In the genomic region with DNA sequence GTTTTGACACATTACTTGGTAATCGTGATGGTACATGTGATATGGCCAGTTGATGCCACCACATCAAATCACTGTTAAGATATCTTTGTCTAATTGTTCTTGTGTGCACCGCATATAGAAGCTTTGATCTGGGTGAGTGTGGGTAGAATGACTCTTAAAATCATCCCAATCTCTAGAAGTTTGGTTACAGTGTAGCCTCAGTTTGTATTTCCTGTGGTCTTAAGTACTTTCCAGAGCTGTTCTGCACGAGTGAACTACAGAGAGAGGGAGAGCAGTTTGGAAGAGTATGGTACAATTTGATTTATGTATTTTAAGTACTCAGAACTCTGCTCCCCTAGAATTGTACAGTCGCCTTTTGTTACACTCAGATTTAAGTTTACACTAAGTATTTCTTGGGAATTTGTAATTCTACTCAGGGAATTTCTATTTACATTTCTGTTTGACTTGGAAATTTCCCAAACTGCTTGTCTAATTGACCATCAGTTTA, we compare ENCODE assay signal across 11 cellular contexts. TPM values are rescaled to one million over a fixed set of nuclear protein-coding genes. Genes with fewer than 3 reads are reported as not detected.
DNase-seq lines count a peak whose midpoint lies in the region; ATAC-seq and TF ChIP-seq lines count a peak whose summit lies in the region.
"Had no signal": no experiment of that assay in that cellular context is flagged by ENCODE, and none has a peak within 500 bp of the region (broad histone marks: within the 10 kb centered on the region; RNA-seq: fewer than 3 reads in every experiment).

No MANE protein-coding gene starts in this region.

- H3K4me1 Mint-ChIP-seq in activated naive CD4-positive, alpha-beta T cell treated with anti-CD3 and anti-CD28 coated beads for 36 hours (ENCODE audit: low read depth): peaks cover 82% of the 10 kb centered on the region
- H3K4me1 Mint-ChIP-seq in stimulated activated naive CD8-positive, alpha-beta T cell treated with anti-CD3 and anti-CD28 coated beads, Interleukin-15, Interleukin-2, amounts not matched to agents 100 ng/mL and 50 ng/mL, for 24 hours (ENCODE audit: low read depth): peaks cover 89% of the 10 kb centered on the region

- H3K4me3 Mint-ChIP-seq in activated naive CD4-positive, alpha-beta T cell treated with anti-CD3 and anti-CD28 coated beads for 36 hours: no peak overlapping the region
- no peak overlapping the region for H3K4me3 Mint-ChIP-seq in stimulated activated naive CD8-positive, alpha-beta T cell treated with anti-CD3 and anti-CD28 coated beads, Interleukin-15, Interleukin-2, amounts not matched to agents 100 ng/mL and 50 ng/mL, for 24 hours
- H3K4me3 Mint-ChIP-seq: mesothelial cell of epicardium had no signal

- H3K36me3 Mint-ChIP-seq in activated naive CD4-positive, alpha-beta T cell treated with anti-CD3 and anti-CD28 coated beads for 36 hours (ENCODE audit: low read depth): peaks cover 21% of the 10 kb centered on the region
- H3K36me3 Mint-ChIP-seq in stimulated activated naive CD8-positive, alpha-beta T cell treated with anti-CD3 and anti-CD28 coated beads, Interleukin-15, Interleukin-2, amounts not matched to agents 100 ng/mL and 50 ng/mL, for 24 hours (ENCODE audit: low read depth): peaks cover 66% of the 10 kb centered on the region

- CTCF ChIA-PET in activated naive CD4-positive, alpha-beta T cell treated with anti-CD3 and anti-CD28 coated beads for 36 hours (lab: Charles Lee): interaction anchor here (1.0 to 2.1 kb wide), 3 partner anchors 13 to 27 kb away, joined by 3 to 7 read pairs (median 6); no protein-coding TSS in a partner anchor

- no peak for TF ChIP-seq POLR2A in erythroblast (IDR thresholded peaks at IDR 0.05; ENCODE audit: low read length)

- H3K27me3 Mint-ChIP-seq in activated naive CD4-positive, alpha-beta T cell treated with anti-CD3 and anti-CD28 coated beads for 36 hours (ENCODE audit: low read depth): no peaks in the 10 kb centered on the region
- no peaks in the 10 kb centered on the region for H3K27me3 Mint-ChIP-seq in stimulated activated naive CD8-positive, alpha-beta T cell treated with anti-CD3 and anti-CD28 coated beads, Interleukin-15, Interleukin-2, amounts not matched to agents 100 ng/mL and 50 ng/mL, for 24 hours

- H3K9me3 Mint-ChIP-seq in activated naive CD4-positive, alpha-beta T cell treated with anti-CD3 and anti-CD28 coated beads for 36 hours: peaks cover 5% of the 10 kb centered on the region
- peaks cover 10% of the 10 kb centered on the region for H3K9me3 Mint-ChIP-seq in stimulated activated naive CD8-positive, alpha-beta T cell treated with anti-CD3 and anti-CD28 coated beads, Interleukin-15, Interleukin-2, amounts not matched to agents 100 ng/mL and 50 ng/mL, for 24 hours

- peak; percentile 59 for DNase-seq in activated naive CD4-positive, alpha-beta T cell treated with anti-CD3 and anti-CD28 coated beads for 36 hours
- DNase-seq in activated naive CD4-positive, alpha-beta T cell treated with anti-CD3 and anti-CD28 coated beads, Interleukin-2, amount 50 U/mL, for 16 hours: no peak
- DNase-seq in T-helper 2 cell (peak in 3 of 5 experiments; percentile 13 to 92 (median 49)), erythroblast (lab: John Stamatoyannopoulos, UW) (peak; percentile 19 to 23), NCI-H748 treated with DMSO at 0.1 percent for 48 hours (lab: John Stamatoyannopoulos, UW) (no peak), UCSD-AML1 (lab: John Stamatoyannopoulos, UW; ENCODE audit: unreplicated experiment) (no peak)
- DNase-seq: right lobe of liver, SHP77 treated with DMSO at 0.1 percent for 48 hours had no signal

- H3K27ac Mint-ChIP-seq in activated naive CD4-positive, alpha-beta T cell treated with anti-CD3 and anti-CD28 coated beads for 36 hours: no peak overlapping the region
- peak overlapping the region; percentile 55 for H3K27ac Mint-ChIP-seq in stimulated activated naive CD8-positive, alpha-beta T cell treated with anti-CD3 and anti-CD28 coated beads, Interleukin-15, Interleukin-2, amounts not matched to agents 100 ng/mL and 50 ng/mL, for 24 hours

- no peak for ATAC-seq in GM21737 (IDR thresholded peaks at IDR 0.05; ENCODE audit: unreplicated experiment)

- intact Hi-C loops in activated naive CD4-positive, alpha-beta T cell treated with anti-CD3 and anti-CD28 coated beads for 36 hours (cut with micrococcal nuclease): loop anchor here (1.0 to 2.0 kb wide), 5 partner anchors 15 to 99 kb away; no protein-coding TSS in a partner anchor

RNA-seq across cellular contexts. Expression of a gene that starts 37.5 kb away (rescaled TPM):
- 10 to 100 TPM; 34.3 to 34.6 TPM for total RNA-seq in activated naive CD4-positive, alpha-beta T cell treated with anti-CD3 and anti-CD28 coated beads for 36 hours

Comparison
In these comparisons a context has a peak if more than half of its experiments do, and no peak if none do; other contexts are left out.
1. DNase-seq: peak in activated naive CD4-positive, alpha-beta T cell treated with anti-CD3 and anti-CD28 coated beads for 36 hours (single experiment), T-helper 2 cell (3 of 5) and erythroblast (2 of 2); none in activated naive CD4-positive, alpha-beta T cell treated with anti-CD3 and anti-CD28 coated beads, Interleukin-2, amount 50 U/mL, for 16 hours (single experiment), NCI-H748 treated with DMSO at 0.1 percent for 48 hours (single experiment) and UCSD-AML1 (single experiment).